In genomic region chr4:101421393-101421792, GRCh38 we compare ENCODE assay signal across 17 cellular contexts.
"Had no signal": no experiment of that assay in that cellular context is flagged by ENCODE, and none has a peak within 500 bp of the region (broad histone marks: within the 10 kb centered on the region; RNA-seq: fewer than 3 reads in every experiment).

No MANE protein-coding gene starts in this region.

- H3K27me3 ChIP-seq: body of pancreas, colonic mucosa, sigmoid colon, spleen, testis, upper lobe of left lung had no signal

- ATAC-seq: activated CD4-positive, alpha-beta T cell treated with anti-CD3 and anti-CD28 coated beads for 36 hours; body of pancreas; stimulated activated memory B cell treated with anti-CD40 and anti-IgM and Interleukin-4, amounts not matched to agents 10 μg/mL and 1 μg/mL and 100 μg/mL, for 72 hours; WTC11 had no signal

- H3K4me3 ChIP-seq: body of pancreas, colonic mucosa, sigmoid colon, spleen, testis, upper lobe of left lung had no signal

- H3K4me1 ChIP-seq: body of pancreas, colonic mucosa, sigmoid colon, testis had no signal

- H3K27ac ChIP-seq: body of pancreas, colonic mucosa, sigmoid colon, spleen, testis, upper lobe of left lung had no signal

- DNase-seq: activated CD4-positive, alpha-beta T cell treated with anti-CD3 and anti-CD28 coated beads for 36 hours; activated CD4-positive, alpha-beta T cell treated with anti-CD3 and anti-CD28 coated beads, Interleukin-2, amount 50 U/mL, for 48 hours; activated naive CD8-positive, alpha-beta T cell treated with anti-CD3 and anti-CD28 coated beads for 36 hours; activated T-cell treated with anti-CD3 and anti-CD28 coated beads for 4 hours; amygdala; body of pancreas; central memory CD4-positive, alpha-beta T cell; colonic mucosa; occipital lobe; posterior cingulate gyrus; sigmoid colon; spleen; stimulated activated CD4-positive, alpha-beta T cell treated with anti-CD3 and anti-CD28 coated beads, Interleukin-4, amount 100 ng/mL, for 4 hours; testis; upper lobe of left lung had no signal

- H3K9me3 ChIP-seq: body of pancreas, colonic mucosa, sigmoid colon, testis, upper lobe of left lung had no signal

- H3K36me3 ChIP-seq: colonic mucosa, sigmoid colon, spleen, upper lobe of left lung had no signal
